9 cellular contexts compared by ENCODE assay signal in the genomic region with DNA sequence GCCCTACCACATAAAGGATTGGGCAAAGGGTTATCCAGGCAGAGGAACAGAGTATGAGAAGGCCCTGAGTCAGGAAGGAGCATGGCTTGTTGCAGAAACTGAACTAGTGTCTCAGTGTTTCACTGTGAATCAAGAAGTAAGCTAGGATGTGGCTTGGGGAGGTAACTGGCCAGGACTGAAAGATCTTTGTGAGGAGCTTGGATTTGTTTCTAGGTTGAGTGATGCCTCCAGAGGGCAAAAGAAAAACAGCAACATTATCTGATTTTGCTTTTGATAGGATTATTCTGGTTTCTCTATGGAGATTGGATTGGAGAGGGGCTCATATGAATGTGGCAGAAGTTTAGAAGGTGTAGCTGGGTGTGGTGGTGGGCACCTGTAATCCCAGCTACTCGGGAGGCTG.
DNase-seq lines count a peak whose midpoint lies in the region; ATAC-seq and TF ChIP-seq lines count a peak whose summit lies in the region.
"Had no signal": no experiment of that assay in that cellular context is flagged by ENCODE, and none has a peak within 500 bp of the region (broad histone marks: within the 10 kb centered on the region; RNA-seq: fewer than 3 reads in every experiment).

No MANE protein-coding gene starts in this region.

- H3K9me3 ChIP-seq in psoas muscle: no peaks in the 10 kb centered on the region
- no peaks in the 10 kb centered on the region for H3K9me3 ChIP-seq in right cardiac atrium (ENCODE audit: control insufficient read depth, low read length)
- H3K9me3 ChIP-seq: BLaER1 had no signal

- intact Hi-C loops in psoas muscle (cut with DNase I): loop anchor here (5.0 to 10.0 kb wide), 3 partner anchors 97 to 215 kb away; a partner anchor contains a TSS
- intact Hi-C loops in right cardiac atrium (cut with DNase I): loop anchor here in 2 of 4 donors (5.0 to 10.0 kb wide), 3 partner anchors 135 to 307 kb away; no protein-coding TSS in a partner anchor

- WGBS in psoas muscle, 3 donors: 89 to 95% (median 93%) methylated on average over 1 of the region's 1 CpG
- 96% methylated on average over 1 of the region's 1 CpG for WGBS in right cardiac atrium

- DNase-seq in NCI-H1092 treated with DMSO at 0.1 percent for 48 hours (lab: John Stamatoyannopoulos, UW): peak; percentile 7
- no peak for DNase-seq in NCI-H1092 (lab: John Stamatoyannopoulos, UW)
- peak; percentile 5 for DNase-seq in amniotic epithelial cell (ENCODE audit: low read depth)
- DNase-seq in psoas muscle: no peak
- DNase-seq in HuH-7.5 (ENCODE audit: low spot score): no peak
- no peak for DNase-seq in right cardiac atrium

- H3K27me3 ChIP-seq in psoas muscle (ENCODE audit: insufficient read depth in 3 of 3, low read length in 2 of 3) (no peaks in the 10 kb centered on the region), right cardiac atrium (ENCODE audit: control insufficient read depth, insufficient read depth) (no peaks in the 10 kb centered on the region)
- H3K27me3 ChIP-seq: BLaER1 had no signal

- H3K4me3 ChIP-seq in psoas muscle (no peak overlapping the region), right cardiac atrium (ENCODE audit: low read length) (no peak overlapping the region)
- H3K4me3 ChIP-seq: BLaER1 had no signal

- H3K27ac ChIP-seq in psoas muscle: no peak overlapping the region
- no peak overlapping the region for H3K27ac ChIP-seq in right cardiac atrium (ENCODE audit: low read length)
- H3K27ac ChIP-seq: BLaER1 had no signal

- no peaks in the 10 kb centered on the region for H3K36me3 ChIP-seq in psoas muscle (ENCODE audit: insufficient read depth in 1 of 2, low read depth in 1 of 2)
- H3K36me3 ChIP-seq: BLaER1 had no signal

- H3K4me1 ChIP-seq in psoas muscle: peaks cover 6% of the 10 kb centered on the region
- no peaks in the 10 kb centered on the region for H3K4me1 ChIP-seq in right cardiac atrium (ENCODE audit: control insufficient read depth, insufficient read depth, low read length)
- H3K4me1 ChIP-seq: BLaER1 had no signal

- ATAC-seq in HG03354 (IDR thresholded peaks at IDR 0.05; ENCODE audit: poor library complexity, severe bottlenecking, unreplicated experiment) (peak; percentile 52), psoas muscle (no peak), GM21737 (IDR thresholded peaks at IDR 0.05; ENCODE audit: unreplicated experiment) (no peak), right cardiac atrium (no peak)

- TF ChIP-seq CTCF in psoas muscle (IDR thresholded peaks at IDR 0.05): peak; percentile 10

Comparison
In these comparisons a context has a peak if more than half of its experiments do, and no peak if none do; other contexts are left out.
1. DNase-seq: peak in NCI-H1092 treated with DMSO at 0.1 percent for 48 hours (single experiment) and amniotic epithelial cell (single experiment); none in NCI-H1092 (single experiment), psoas muscle (0 of 2), HuH-7.5 (single experiment) and right cardiac atrium (0 of 3).